Comparison of ENCODE assay signal across 12 cellular contexts in genomic region chr5:72951850-72952468, GRCh38. TPM values are rescaled to one million over a fixed set of nuclear protein-coding genes. Genes with fewer than 3 reads are reported as not detected.
DNase-seq lines count a peak whose midpoint lies in the region; FAIRE-seq and TF ChIP-seq lines count a peak whose summit lies in the region.
"Had no signal": no experiment of that assay in that cellular context is flagged by ENCODE, and none has a peak within 500 bp of the region (broad histone marks: within the 10 kb centered on the region; RNA-seq: fewer than 3 reads in every experiment).

No MANE protein-coding gene starts in this region.

- H3K4me2 ChIP-seq in fibroblast of lung (ENCODE audit: extremely low read depth, insufficient read depth, low read length), result peak overlapping the region; percentile 39

- H3K79me2 ChIP-seq in fibroblast of lung (ENCODE audit: control insufficient read depth, insufficient read depth, low read length), result peaks cover 6% of the 10 kb centered on the region

- H3K27ac ChIP-seq in fibroblast of lung (ENCODE audit: insufficient read depth, low read length) (no peak overlapping the region), endodermal cell (ENCODE audit: low read depth, low read length) (no peak overlapping the region)
- H3K27ac ChIP-seq: right atrium auricular region had no signal

- DNase-seq in HFF-Myc (ENCODE audit: extremely low read depth, low read depth) (no peak), RCC 7860 (ENCODE audit: low spot score) (peak; percentile 57), fibroblast of lung (ENCODE audit: low read depth in 2 of 2) (peak; percentile 73 to 74), type B pancreatic cell (ENCODE audit: extremely low spot score, unreplicated experiment) (no peak), endodermal cell (no peak), BE2C (no peak)
- DNase-seq in stimulated activated CD4-positive, alpha-beta T cell treated with anti-CD3 and anti-CD28 coated beads, Interleukin-2, amount 100 ng/mL, for 48 hours, result no peak
- DNase-seq: activated CD4-positive, alpha-beta memory T cell treated with anti-CD3 and anti-CD28 coated beads for 36 hours; islet precursor cell; stimulated activated naive CD4-positive, alpha-beta T cell had no signal

- H4K20me1 ChIP-seq in fibroblast of lung (ENCODE audit: control insufficient read depth, extremely low read depth, insufficient read depth, low read length), result no peaks in the 10 kb centered on the region

- H3K4me3 Mint-ChIP-seq in type B pancreatic cell (peak overlapping the region; percentile 24), endodermal cell (no peak overlapping the region)
- H3K4me3 Mint-ChIP-seq: activated CD4-positive, alpha-beta memory T cell treated with anti-CD3 and anti-CD28 coated beads for 36 hours; central memory CD8-positive, alpha-beta T cell had no signal

- peak; percentile 75 for FAIRE-seq in RCC 7860 (lab: Jason Lieb, UNC)

- H3K9ac ChIP-seq in fibroblast of lung (ENCODE audit: insufficient read depth, low read length) (no peak overlapping the region), endodermal cell (ENCODE audit: extremely low read depth, low read length, poor library complexity, severe bottlenecking) (no peak overlapping the region)

- H3K27me3 ChIP-seq in fibroblast of lung (ENCODE audit: control insufficient read depth, insufficient read depth, low read length) (no peaks in the 10 kb centered on the region), endodermal cell (ENCODE audit: control insufficient read depth, insufficient read depth, low read length, poor library complexity, severe bottlenecking) (no peaks in the 10 kb centered on the region), BE2C (peaks cover 8% of the 10 kb centered on the region)
- H3K27me3 ChIP-seq: right atrium auricular region had no signal

- H3K9me3 ChIP-seq in fibroblast of lung (ENCODE audit: control insufficient read depth, insufficient read depth, low read depth, low read length), result no peaks in the 10 kb centered on the region
- H3K9me3 ChIP-seq in endodermal cell (ENCODE audit: control insufficient read depth, low read length), result no peaks in the 10 kb centered on the region
- H3K9me3 ChIP-seq in BE2C, result no peaks in the 10 kb centered on the region
- H3K9me3 ChIP-seq: right atrium auricular region had no signal

- peaks cover 8% of the 10 kb centered on the region for H3K9me3 Mint-ChIP-seq in type B pancreatic cell
- no peaks in the 10 kb centered on the region for H3K9me3 Mint-ChIP-seq in endodermal cell
- H3K9me3 Mint-ChIP-seq: activated CD4-positive, alpha-beta memory T cell treated with anti-CD3 and anti-CD28 coated beads for 36 hours; central memory CD8-positive, alpha-beta T cell had no signal

- TF ChIP-seq CTCF in HFF-Myc (IDR thresholded peaks at IDR 0.05; ENCODE audit: low read depth, low read length, missing control alignments) (no peak), fibroblast of lung (conservative IDR thresholded peaks at IDR 0.05 in 1 of 2, IDR thresholded peaks at IDR 0.05 in 1 of 2; ENCODE audit: low read depth in 1 of 2, low read length in 2 of 2) (no peak), type B pancreatic cell (conservative IDR thresholded peaks at IDR 0.05) (no peak), endodermal cell (conservative IDR thresholded peaks at IDR 0.05) (no peak), BE2C (IDR thresholded peaks at IDR 0.05; ENCODE audit: low read depth, low read length) (no peak)

- H3K4me3 ChIP-seq in HFF-Myc (replicated peaks; ENCODE audit: low read depth, low read length), result peak overlapping the region; percentile 1; the same call in 1 of the 2 replicates
- no peak overlapping the region for H3K4me3 ChIP-seq in fibroblast of lung (replicated peaks in 1 of 4; ENCODE audit: control extremely low read depth in 1 of 4, insufficient read depth in 1 of 4, low read depth in 3 of 4, low read length in 4 of 4)
- no peak overlapping the region for H3K4me3 ChIP-seq in endodermal cell (ENCODE audit: low read length)
- H3K4me3 ChIP-seq in BE2C (ENCODE audit: low read depth, low read length), result no peak overlapping the region
- H3K4me3 ChIP-seq: right atrium auricular region had no signal

- H3K36me3 Mint-ChIP-seq in type B pancreatic cell (no peaks in the 10 kb centered on the region), endodermal cell (ENCODE audit: low read depth) (no peaks in the 10 kb centered on the region)
- H3K36me3 Mint-ChIP-seq: activated CD4-positive, alpha-beta memory T cell treated with anti-CD3 and anti-CD28 coated beads for 36 hours had no signal

- H3K4me1 ChIP-seq in fibroblast of lung (ENCODE audit: control insufficient read depth, extremely low read depth, insufficient read depth, low read length) (peaks cover 11% of the 10 kb centered on the region), endodermal cell (ENCODE audit: control insufficient read depth, insufficient read depth, low read length) (no peaks in the 10 kb centered on the region), BE2C (no peaks in the 10 kb centered on the region)

- H3K36me3 ChIP-seq in fibroblast of lung (ENCODE audit: control insufficient read depth, insufficient read depth, low read length) (no peaks in the 10 kb centered on the region), endodermal cell (ENCODE audit: control insufficient read depth, insufficient read depth, low read length) (no peaks in the 10 kb centered on the region), BE2C (no peaks in the 10 kb centered on the region)
- H3K36me3 ChIP-seq: right atrium auricular region had no signal

- H2AFZ ChIP-seq in fibroblast of lung (ENCODE audit: low read length), result no peak overlapping the region

- H3K4me1 Mint-ChIP-seq in type B pancreatic cell (ENCODE audit: unreplicated experiment) (peaks cover 18% of the 10 kb centered on the region), endodermal cell (peaks cover 17% of the 10 kb centered on the region)

- 95 to 98% methylated on average over 3 of the region's 3 CpGs for WGBS in endodermal cell (ENCODE audit: insufficient coverage in 1 of 2, insufficient read length in 1 of 2), 2 experiments

- peak overlapping the region; percentile 92 for H3K27ac Mint-ChIP-seq in type B pancreatic cell
- H3K27ac Mint-ChIP-seq in endodermal cell, result no peak overlapping the region
- H3K27ac Mint-ChIP-seq: activated CD4-positive, alpha-beta memory T cell treated with anti-CD3 and anti-CD28 coated beads for 36 hours had no signal

- H3K27me3 Mint-ChIP-seq in type B pancreatic cell (peaks cover 4% of the 10 kb centered on the region), endodermal cell (ENCODE audit: insufficient read depth) (peaks cover 3% of the 10 kb centered on the region)

RNA-seq across cellular contexts. Expression of gene FCHO2, which starts 3.9 kb away (rescaled TPM):
- total RNA-seq in fibroblast of lung (19.2 and 19.5 TPM in 2 replicates), type B pancreatic cell (ENCODE audit: low replicate concordance) (22.8 and 38.5 TPM in 2 replicates), endodermal cell (10 to 100 TPM; 16.8 to 18.5 TPM)
- polyA plus RNA-seq in fibroblast of lung, result 10.2 and 11.3 TPM in 2 replicates
- polyA plus RNA-seq in fibroblast of lung (2012), result 7.9 and 8.6 TPM in 2 replicates
- 15.0 and 21.3 TPM in 2 replicates for polyA minus RNA-seq in fibroblast of lung (ENCODE audit: low replicate concordance)
- 13.1 TPM for polyA plus RNA-seq in endodermal cell (2013, experiment 1 of 2)
- 12.4 TPM for polyA plus RNA-seq in endodermal cell (2013, experiment 2 of 2)
- polyA plus RNA-seq in BE2C (2012; ENCODE audit: insufficient read depth, insufficient read length, low read depth), result 0.99 TPM

Comparison
In these comparisons a context has a peak if more than half of its experiments do, and no peak if none do; other contexts are left out.
1. DNase-seq: peak in RCC 7860 (single experiment) and fibroblast of lung (2 of 2); none in HFF-Myc (single experiment), type B pancreatic cell (single experiment), stimulated activated CD4-positive, alpha-beta T cell treated with anti-CD3 and anti-CD28 coated beads, Interleukin-2, amount 100 ng/mL, for 48 hours (0 of 2), endodermal cell (single experiment) and BE2C (single experiment).